In genomic region chr7:20240080-20240926, GRCh38 we compare ENCODE assay signal across 1 cellular context.
TF ChIP-seq lines count a peak whose summit lies in the region.

No MANE protein-coding gene starts in this region.

TF ChIP-seq in HepG2, 621 proteins besides CTCF, POLR2A, EP300 and RAD21 (continued from another document):
- TF ChIP-seq, protein P1, sequence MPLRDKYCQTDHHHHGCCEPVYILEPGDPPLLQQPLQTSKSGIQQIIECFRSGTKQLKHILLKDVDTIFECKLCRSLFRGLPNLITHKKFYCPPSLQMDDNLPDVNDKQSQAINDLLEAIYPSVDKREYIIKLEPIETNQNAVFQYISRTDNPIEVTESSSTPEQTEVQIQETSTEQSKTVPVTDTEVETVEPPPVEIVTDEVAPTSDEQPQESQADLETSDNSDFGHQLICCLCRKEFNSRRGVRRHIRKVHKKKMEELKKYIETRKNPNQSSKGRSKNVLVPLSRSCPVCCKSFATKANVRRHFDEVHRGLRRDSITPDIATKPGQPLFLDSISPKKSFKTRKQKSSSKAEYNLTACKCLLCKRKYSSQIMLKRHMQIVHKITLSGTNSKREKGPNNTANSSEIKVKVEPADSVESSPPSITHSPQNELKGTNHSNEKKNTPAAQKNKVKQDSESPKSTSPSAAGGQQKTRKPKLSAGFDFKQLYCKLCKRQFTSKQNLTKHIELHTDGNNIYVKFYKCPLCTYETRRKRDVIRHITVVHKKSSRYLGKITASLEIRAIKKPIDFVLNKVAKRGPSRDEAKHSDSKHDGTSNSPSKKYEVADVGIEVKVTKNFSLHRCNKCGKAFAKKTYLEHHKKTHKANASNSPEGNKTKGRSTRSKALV (CRISPR knock-in tag; IDR thresholded peaks at IDR 0.05), result no peak
- TF ChIP-seq ZNF850 (CRISPR knock-in tag; conservative IDR thresholded peaks at IDR 0.05) (no peak), ZNF253 (CRISPR knock-in tag; IDR thresholded peaks at IDR 0.05; ENCODE audit: borderline replicate concordance) (no peak), GATA4 (IDR thresholded peaks at IDR 0.05; ENCODE audit: borderline replicate concordance, low read depth) (no peak), NFIB (CRISPR knock-in tag; IDR thresholded peaks at IDR 0.05; ENCODE audit: borderline replicate concordance) (no peak), ZMAT3 (CRISPR knock-in tag; conservative IDR thresholded peaks at IDR 0.05) (no peak), HOXA5 (CRISPR knock-in tag; IDR thresholded peaks at IDR 0.05) (no peak)
- TF ChIP-seq, protein P2, sequence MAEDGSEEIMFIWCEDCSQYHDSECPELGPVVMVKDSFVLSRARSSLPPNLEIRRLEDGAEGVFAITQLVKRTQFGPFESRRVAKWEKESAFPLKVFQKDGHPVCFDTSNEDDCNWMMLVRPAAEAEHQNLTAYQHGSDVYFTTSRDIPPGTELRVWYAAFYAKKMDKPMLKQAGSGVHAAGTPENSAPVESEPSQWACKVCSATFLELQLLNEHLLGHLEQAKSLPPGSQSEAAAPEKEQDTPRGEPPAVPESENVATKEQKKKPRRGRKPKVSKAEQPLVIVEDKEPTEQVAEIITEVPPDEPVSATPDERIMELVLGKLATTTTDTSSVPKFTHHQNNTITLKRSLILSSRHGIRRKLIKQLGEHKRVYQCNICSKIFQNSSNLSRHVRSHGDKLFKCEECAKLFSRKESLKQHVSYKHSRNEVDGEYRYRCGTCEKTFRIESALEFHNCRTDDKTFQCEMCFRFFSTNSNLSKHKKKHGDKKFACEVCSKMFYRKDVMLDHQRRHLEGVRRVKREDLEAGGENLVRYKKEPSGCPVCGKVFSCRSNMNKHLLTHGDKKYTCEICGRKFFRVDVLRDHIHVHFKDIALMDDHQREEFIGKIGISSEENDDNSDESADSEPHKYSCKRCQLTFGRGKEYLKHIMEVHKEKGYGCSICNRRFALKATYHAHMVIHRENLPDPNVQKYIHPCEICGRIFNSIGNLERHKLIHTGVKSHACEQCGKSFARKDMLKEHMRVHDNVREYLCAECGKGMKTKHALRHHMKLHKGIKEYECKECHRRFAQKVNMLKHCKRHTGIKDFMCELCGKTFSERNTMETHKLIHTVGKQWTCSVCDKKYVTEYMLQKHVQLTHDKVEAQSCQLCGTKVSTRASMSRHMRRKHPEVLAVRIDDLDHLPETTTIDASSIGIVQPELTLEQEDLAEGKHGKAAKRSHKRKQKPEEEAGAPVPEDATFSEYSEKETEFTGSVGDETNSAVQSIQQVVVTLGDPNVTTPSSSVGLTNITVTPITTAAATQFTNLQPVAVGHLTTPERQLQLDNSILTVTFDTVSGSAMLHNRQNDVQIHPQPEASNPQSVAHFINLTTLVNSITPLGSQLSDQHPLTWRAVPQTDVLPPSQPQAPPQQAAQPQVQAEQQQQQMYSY (CRISPR knock-in tag; IDR thresholded peaks at IDR 0.05), result no peak
- TF ChIP-seq, protein P3, sequence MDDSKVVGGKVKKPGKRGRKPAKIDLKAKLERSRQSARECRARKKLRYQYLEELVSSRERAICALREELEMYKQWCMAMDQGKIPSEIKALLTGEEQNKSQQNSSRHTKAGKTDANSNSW (CRISPR knock-in tag; IDR thresholded peaks at IDR 0.05; ENCODE audit: borderline replicate concordance), result no peak
- TF ChIP-seq, protein P4, sequence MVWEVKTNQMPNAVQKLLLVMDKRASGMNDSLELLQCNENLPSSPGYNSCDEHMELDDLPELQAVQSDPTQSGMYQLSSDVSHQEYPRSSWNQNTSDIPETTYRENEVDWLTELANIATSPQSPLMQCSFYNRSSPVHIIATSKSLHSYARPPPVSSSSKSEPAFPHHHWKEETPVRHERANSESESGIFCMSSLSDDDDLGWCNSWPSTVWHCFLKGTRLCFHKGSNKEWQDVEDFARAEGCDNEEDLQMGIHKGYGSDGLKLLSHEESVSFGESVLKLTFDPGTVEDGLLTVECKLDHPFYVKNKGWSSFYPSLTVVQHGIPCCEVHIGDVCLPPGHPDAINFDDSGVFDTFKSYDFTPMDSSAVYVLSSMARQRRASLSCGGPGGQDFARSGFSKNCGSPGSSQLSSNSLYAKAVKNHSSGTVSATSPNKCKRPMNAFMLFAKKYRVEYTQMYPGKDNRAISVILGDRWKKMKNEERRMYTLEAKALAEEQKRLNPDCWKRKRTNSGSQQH (CRISPR knock-in tag; IDR thresholded peaks at IDR 0.05; ENCODE audit: low read depth), result no peak
TF ChIP-seq in HepG2: peak in this region for 0.
